ENCODE assay signal across 8 cellular contexts in genomic region chr1:51518730-51519047, GRCh38. TPM values are rescaled to one million over a fixed set of nuclear protein-coding genes. Genes with fewer than 3 reads are reported as not detected.
DNase-seq lines count a peak whose midpoint lies in the region; ATAC-seq and TF ChIP-seq lines count a peak whose summit lies in the region.

No MANE protein-coding gene starts in this region.

- H3K36me3 Mint-ChIP-seq in Calu3 (ENCODE audit: insufficient read depth, unreplicated experiment) (peaks cover 25% of the 10 kb centered on the region), endodermal cell (ENCODE audit: low read depth) (no peaks in the 10 kb centered on the region), naive B cell (peaks cover 0 to 8% of the 10 kb centered on the region in 2 donors)
- peaks cover 4% of the 10 kb centered on the region for H3K36me3 Mint-ChIP-seq in activated CD4-positive, alpha-beta T cell treated with anti-CD3 and anti-CD28 coated beads, Interleukin-2, amount 10 ng/mL, durations not matched to agents 7 days and 5 days (ENCODE audit: low read depth)

- H3K27ac Mint-ChIP-seq in Calu3 (ENCODE audit: unreplicated experiment) (peak overlapping the region; percentile 92), endodermal cell (peak overlapping the region; percentile 89), naive B cell (peak overlapping the region in 4 of 6 donors; percentile 94 to 98 (median 96))
- H3K27ac Mint-ChIP-seq in activated CD4-positive, alpha-beta T cell treated with anti-CD3 and anti-CD28 coated beads, Interleukin-2, amount 10 ng/mL, durations not matched to agents 7 days and 5 days: peak overlapping the region; percentile 92

- H3K4me3 Mint-ChIP-seq in Calu3 (ENCODE audit: low read depth, unreplicated experiment): peak overlapping the region; percentile 91
- peak overlapping the region; percentile 90 for H3K4me3 Mint-ChIP-seq in activated CD4-positive, alpha-beta T cell treated with anti-CD3 and anti-CD28 coated beads, Interleukin-2, amount 10 ng/mL, durations not matched to agents 7 days and 5 days
- peak overlapping the region; percentile 92 for H3K4me3 Mint-ChIP-seq in endodermal cell
- H3K4me3 Mint-ChIP-seq in naive B cell: peak overlapping the region; percentile 93 to 99 (median 97)

- H3K4me1 Mint-ChIP-seq in Calu3 (ENCODE audit: low read depth, unreplicated experiment): peaks cover 37% of the 10 kb centered on the region
- H3K4me1 Mint-ChIP-seq in activated CD4-positive, alpha-beta T cell treated with anti-CD3 and anti-CD28 coated beads, Interleukin-2, amount 10 ng/mL, durations not matched to agents 7 days and 5 days: peaks cover 55% of the 10 kb centered on the region
- H3K4me1 Mint-ChIP-seq in endodermal cell: peaks cover 30% of the 10 kb centered on the region
- H3K4me1 Mint-ChIP-seq in naive B cell: peaks cover 52 to 63% (median 56%) of the 10 kb centered on the region in 3 donors

- H3K9me3 ChIP-seq in endodermal cell (ENCODE audit: control insufficient read depth, low read length) (no peaks in the 10 kb centered on the region), transverse colon (no peaks in the 10 kb centered on the region)

- H3K27ac ChIP-seq in endodermal cell (ENCODE audit: low read depth, low read length): no peak overlapping the region
- peak overlapping the region; percentile 90 to 98 (median 96) for H3K27ac ChIP-seq in transverse colon

- no peak for TF ChIP-seq POLR2A in transverse colon (IDR thresholded peaks at IDR 0.05)

- H3K4me1 ChIP-seq in endodermal cell (ENCODE audit: control insufficient read depth, insufficient read depth, low read length) (no peaks in the 10 kb centered on the region), transverse colon (peaks cover 6 to 59% (median 41%) of the 10 kb centered on the region in 4 donors)

- POLR2A ChIA-PET in activated CD4-positive, alpha-beta T cell treated with anti-CD3 and anti-CD28 coated beads, Interleukin-2, amount 10 ng/mL, durations not matched to agents 7 days and 5 days (lab: Charles Lee): no interaction called here

- TF ChIP-seq CTCF in Calu3 (IDR thresholded peaks at IDR 0.05; ENCODE audit: unreplicated experiment) (no peak), endodermal cell (conservative IDR thresholded peaks at IDR 0.05) (no peak), transverse colon (IDR thresholded peaks at IDR 0.05) (no peak)

- no peaks in the 10 kb centered on the region for H3K27me3 Mint-ChIP-seq in Calu3 (ENCODE audit: unreplicated experiment)
- H3K27me3 Mint-ChIP-seq in activated CD4-positive, alpha-beta T cell treated with anti-CD3 and anti-CD28 coated beads, Interleukin-2, amount 10 ng/mL, durations not matched to agents 7 days and 5 days: no peaks in the 10 kb centered on the region
- no peaks in the 10 kb centered on the region for H3K27me3 Mint-ChIP-seq in endodermal cell (ENCODE audit: insufficient read depth)
- H3K27me3 Mint-ChIP-seq in naive B cell: no peaks in the 10 kb centered on the region

- WGBS in endodermal cell (ENCODE audit: insufficient coverage in 1 of 2, insufficient read length in 1 of 2), 2 experiments: 0% methylated on average over 46 of the region's 46 CpGs; no CpG with 5 or more reads in 1 of the 2 experiments
- 0% methylated on average over 23 of the region's 46 CpGs; no CpG with 5 or more reads in 1 of the 2 donors for WGBS in transverse colon (ENCODE audit: low coverage in 1 of 2), 2 donors

- ATAC-seq in GM21367 (IDR thresholded peaks at IDR 0.05; ENCODE audit: unreplicated experiment) (peak; percentile 37), HG03571 (IDR thresholded peaks at IDR 0.05; ENCODE audit: unreplicated experiment) (peak; percentile 42), naive B cell (ENCODE audit: low read depth in 2 of 2) (peak; percentile 43 to 53)

- in situ Hi-C loops in transverse colon (cut with MboI; ENCODE audit: low pct_ligation_motif_present in 1 of 4, low pct_unique_long_range_greater_than_20kb in 1 of 4, low sequenced_read_pairs in 3 of 4): no loop called here

- peak overlapping the region; percentile 91 for H3K4me3 ChIP-seq in endodermal cell (ENCODE audit: low read length)
- H3K4me3 ChIP-seq in transverse colon: peak overlapping the region; percentile 64 to 90 (median 78)

- intact Hi-C loops in Calu3 (cut with micrococcal nuclease; ENCODE audit: unreplicated experiment) (loop anchor here (5.0 kb wide), 1 partner anchor 49 kb away; no protein-coding TSS in a partner anchor), transverse colon (cut with DNase I; ENCODE audit: low total_unique reads) (no loop called here)

- no peak for TF ChIP-seq EP300 in transverse colon (IDR thresholded peaks at IDR 0.05; ENCODE audit: low read depth)

- H3K9me3 Mint-ChIP-seq in Calu3 (ENCODE audit: low read depth, unreplicated experiment): no peaks in the 10 kb centered on the region
- peaks cover 3% of the 10 kb centered on the region for H3K9me3 Mint-ChIP-seq in activated CD4-positive, alpha-beta T cell treated with anti-CD3 and anti-CD28 coated beads, Interleukin-2, amount 10 ng/mL, durations not matched to agents 7 days and 5 days
- no peaks in the 10 kb centered on the region for H3K9me3 Mint-ChIP-seq in endodermal cell
- no peaks in the 10 kb centered on the region for H3K9me3 Mint-ChIP-seq in naive B cell

- H3K36me3 ChIP-seq in endodermal cell (ENCODE audit: control insufficient read depth, insufficient read depth, low read length) (no peaks in the 10 kb centered on the region), transverse colon (no peaks in the 10 kb centered on the region)

- BruUV-seq in Calu3 (replicated peaks; lab: Mats Ljungman, UMichigan): no TSS peak

- H3K27me3 ChIP-seq in endodermal cell (ENCODE audit: control insufficient read depth, insufficient read depth, low read length, poor library complexity, severe bottlenecking): no peaks in the 10 kb centered on the region
- no peaks in the 10 kb centered on the region for H3K27me3 ChIP-seq in transverse colon

- peak; percentile 70 for DNase-seq in Calu3
- peak; percentile 63 for DNase-seq in activated CD4-positive, alpha-beta T cell treated with anti-CD3 and anti-CD28 coated beads, Interleukin-2, amount 10 ng/mL, durations not matched to agents 7 days and 5 days
- no peak for DNase-seq in endodermal cell
- no peak for DNase-seq in naive B cell
- DNase-seq in transverse colon: peak; percentile 80
- DNase-seq in SHP77 treated with DMSO at 0.1 percent for 48 hours (lab: John Stamatoyannopoulos, UW): no peak

- CTCF ChIA-PET in Calu3 (lab: Charles Lee): interaction anchor here (0.8 to 1.1 kb wide), 2 partner anchors 9 to 16 kb away, joined by 3 read pairs; no protein-coding TSS in a partner anchor
- CTCF ChIA-PET in activated CD4-positive, alpha-beta T cell treated with anti-CD3 and anti-CD28 coated beads, Interleukin-2, amount 10 ng/mL, durations not matched to agents 7 days and 5 days (lab: Charles Lee): interaction anchor here (0.7 to 1.3 kb wide), 3 partner anchors 8 to 22 kb away, joined by 3 read pairs; no protein-coding TSS in a partner anchor

- peak overlapping the region; percentile 48 for H3K9ac ChIP-seq in endodermal cell (ENCODE audit: extremely low read depth, low read length, poor library complexity, severe bottlenecking)

RNA-seq across cellular contexts. Expression of gene EPS15, which starts 0.4 kb away (rescaled TPM):
- 50.0 and 51.2 TPM in 2 replicates for total RNA-seq in Calu3 (2022)
- 10 to 100 TPM; 53.9 to 58.8 TPM for total RNA-seq in activated CD4-positive, alpha-beta T cell treated with anti-CD3 and anti-CD28 coated beads, Interleukin-2, amount 10 ng/mL, durations not matched to agents 7 days and 5 days
- total RNA-seq in endodermal cell: 10 to 100 TPM; 45.0 to 46.9 TPM
- 34.2 TPM for polyA plus RNA-seq in endodermal cell (2013, experiment 1 of 2)
- 29.3 TPM for polyA plus RNA-seq in endodermal cell (2013, experiment 2 of 2)
- 10 to 100 TPM; 40.6 to 76.5 (median 67.9) TPM for polyA plus RNA-seq in naive B cell (ENCODE audit: low read depth in 6 of 6)
- 10 to 100 TPM; 43.8 to 74.0 (median 59.9) TPM for total RNA-seq in transverse colon

Comparison
In these comparisons a context has a peak if more than half of its experiments do, and no peak if none do; other contexts are left out.
1. DNase-seq: peak in Calu3 (single experiment), activated CD4-positive, alpha-beta T cell treated with anti-CD3 and anti-CD28 coated beads, Interleukin-2, amount 10 ng/mL, durations not matched to agents 7 days and 5 days (single experiment) and transverse colon (single experiment); none in endodermal cell (single experiment), naive B cell (single experiment) and SHP77 treated with DMSO at 0.1 percent for 48 hours (single experiment).
2. Peak in every context shown above with its lines, with median percentiles within 50 percentile points of each other: H3K27ac Mint-ChIP-seq, H3K4me3 Mint-ChIP-seq and ATAC-seq.